8 cellular contexts compared by ENCODE assay signal in the genomic region with DNA sequence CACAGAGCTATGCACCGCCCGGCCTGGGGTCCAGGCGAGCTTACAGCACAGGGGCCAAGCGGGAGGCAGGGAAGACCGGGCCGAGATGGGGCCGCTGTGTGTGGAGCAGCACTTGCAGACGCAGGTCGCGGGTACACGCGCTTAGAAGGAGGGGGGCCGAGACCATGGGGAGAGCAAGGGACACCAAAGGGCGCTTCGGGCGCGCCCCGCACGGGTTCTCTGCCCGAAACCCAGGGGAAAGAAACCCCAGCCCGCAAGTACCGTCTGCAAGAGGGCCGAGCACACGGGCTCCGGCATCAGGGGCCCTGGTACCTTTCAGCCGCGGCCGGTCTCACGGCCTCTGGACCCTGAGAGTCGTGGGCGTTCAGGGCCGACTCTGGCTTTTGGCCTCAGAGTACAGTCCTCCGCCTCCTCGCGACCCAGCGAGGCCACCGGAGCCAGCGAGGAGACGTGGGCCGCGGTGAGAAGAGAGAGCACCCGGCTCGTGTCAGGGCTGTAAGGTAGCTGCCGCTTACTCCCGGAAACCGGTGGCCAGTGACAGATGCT. TPM values are rescaled to one million over a fixed set of nuclear protein-coding genes. Genes with fewer than 3 reads are reported as not detected.
DNase-seq lines count a peak whose midpoint lies in the region; ATAC-seq and TF ChIP-seq lines count a peak whose summit lies in the region.

No MANE protein-coding gene starts in this region.

- no peak for TF ChIP-seq CTCF in AG04450 (IDR thresholded peaks at IDR 0.05; ENCODE audit: low read depth, low read length)

- H3K27me3 ChIP-seq in AG04450 (ENCODE audit: control insufficient read depth, insufficient read depth, low read length) (no peaks in the 10 kb centered on the region), mucosa of rectum (ENCODE audit: control insufficient read depth in 2 of 2, insufficient read depth in 2 of 2, low read length in 2 of 2) (no peaks in the 10 kb centered on the region)

- peak overlapping the region; percentile 96 for H3K27ac ChIP-seq in AG04450 (ENCODE audit: low read depth, low read length)
- H3K27ac ChIP-seq in mucosa of rectum (ENCODE audit: low read depth in 2 of 2, low read length in 2 of 2) = peak overlapping the region; percentile 93 to 96

- H3K9me3 ChIP-seq in AG04450 (ENCODE audit: control insufficient read depth, insufficient read depth, low read length) (peaks cover 4% of the 10 kb centered on the region; the same call in 1 of the 2 replicates), mucosa of rectum (ENCODE audit: control insufficient read depth in 2 of 2, low read length in 2 of 2) (no peaks in the 10 kb centered on the region)

- POLR2A ChIA-PET in AG04450 (lab: Yijun Ruan, JAX) = interaction anchor here (0.6 to 1.3 kb wide), 3 partner anchors 398 to 779 kb away, joined by 3 to 4 read pairs (median 3); no protein-coding TSS in a partner anchor

- peak; percentile 0 for ATAC-seq in GM21526 (IDR thresholded peaks at IDR 0.05; ENCODE audit: low FRiP score, unreplicated experiment)

- H3K36me3 ChIP-seq in mucosa of rectum (ENCODE audit: control insufficient read depth in 2 of 2, insufficient read depth in 2 of 2, low read length in 2 of 2) = peaks cover 0 to 3% of the 10 kb centered on the region in 2 donors

- peaks cover 0 to 8% of the 10 kb centered on the region in 2 donors for H3K4me1 ChIP-seq in mucosa of rectum (ENCODE audit: control insufficient read depth in 2 of 2, insufficient read depth in 2 of 2, low read length in 2 of 2)

- peak overlapping the region; percentile 78 for H3K4me3 ChIP-seq in AG04450 (ENCODE audit: low read depth, low read length)
- peak overlapping the region; percentile 80 for H3K4me3 ChIP-seq in mucosa of rectum (ENCODE audit: low read length in 2 of 2)

- H3K9ac ChIP-seq in mucosa of rectum (ENCODE audit: low read depth in 1 of 2, low read length in 2 of 2) = peak overlapping the region; percentile 84 to 93

- CTCF ChIA-PET in AG04450 (lab: Charles Lee) = interaction anchor here (0.6 to 2.1 kb wide), 10 partner anchors 28 to 811 kb away, joined by 3 to 7 read pairs (median 4); no protein-coding TSS in a partner anchor

- DNase-seq in AG04450 (ENCODE audit: low read depth, low spot score) (no peak), T-helper 1 cell (peak in 3 of 5 donors; percentile 2 to 21 (median 6)), ecto neural progenitor cell (ENCODE audit: low spot score) (peak; percentile 51), DMS79 (lab: John Stamatoyannopoulos, UW) (no peak), NCI-H226 (no peak), AML-193 (lab: John Stamatoyannopoulos, UW) (no peak)

RNA-seq across cellular contexts. Expression of a gene that starts 0.3 kb away (rescaled TPM):
- polyA plus RNA-seq in AG04450 (2011; rRNA removed) = 35.5 and 38.0 TPM in 2 replicates
- 17.1 and 24.0 TPM in 2 replicates for polyA minus RNA-seq in AG04450 (2011; rRNA and poly(A)+ RNA removed)

RNA-seq across cellular contexts. Expression of a gene that starts 8.6 kb away (rescaled TPM):
- not detected in 2 replicates for polyA plus RNA-seq in AG04450 (2011; rRNA removed)
- not detected in 2 replicates for polyA minus RNA-seq in AG04450 (2011; rRNA and poly(A)+ RNA removed)

RNA-seq across cellular contexts. Expression of a gene that starts 57.0 kb away (rescaled TPM):
- not detected in 2 replicates for polyA plus RNA-seq in AG04450 (2011; rRNA removed)
- polyA minus RNA-seq in AG04450 (2011; rRNA and poly(A)+ RNA removed) = not detected in 2 replicates

Comparison
In these comparisons a context has a peak if more than half of its experiments do, and no peak if none do; other contexts are left out.
1. DNase-seq: peak in T-helper 1 cell (3 of 5) and ecto neural progenitor cell (single experiment); none in AG04450 (single experiment), DMS79 (single experiment), NCI-H226 (single experiment) and AML-193 (0 of 2).